11 cellular contexts compared by ENCODE assay signal in genomic region chr15:68504721-68505090, GRCh38.
DNase-seq lines count a peak whose midpoint lies in the region; ATAC-seq, FAIRE-seq and TF ChIP-seq lines count a peak whose summit lies in the region.
"Had no signal": no experiment of that assay in that cellular context is flagged by ENCODE, and none has a peak within 500 bp of the region (broad histone marks: within the 10 kb centered on the region; RNA-seq: fewer than 3 reads in every experiment).

No MANE protein-coding gene starts in this region.

- H3K9me3 Mint-ChIP-seq in GM23338 (peaks cover 7% of the 10 kb centered on the region; the same call in 2 of the 3 replicates), astrocyte (ENCODE audit: unreplicated experiment) (peaks cover 8% of the 10 kb centered on the region)
- no peaks in the 10 kb centered on the region for H3K9me3 Mint-ChIP-seq in naive thymus-derived CD8-positive, alpha-beta T cell

- H3K4me3 Mint-ChIP-seq in GM23338 (no peak overlapping the region), astrocyte (ENCODE audit: unreplicated experiment) (peak overlapping the region; percentile 4)
- peak overlapping the region in 8 of 10 donors; percentile 29 to 71 (median 50) for H3K4me3 Mint-ChIP-seq in naive thymus-derived CD8-positive, alpha-beta T cell

- H3K27ac ChIP-seq in GM23338 (ENCODE audit: low read depth) = no peak overlapping the region
- H3K27ac ChIP-seq in astrocyte (ENCODE audit: low read depth, low read length) = no peak overlapping the region

- no peaks in the 10 kb centered on the region for H3K36me3 Mint-ChIP-seq in GM23338 (ENCODE audit: low read depth)
- peaks cover 3% of the 10 kb centered on the region for H3K36me3 Mint-ChIP-seq in astrocyte (ENCODE audit: low read depth, unreplicated experiment)
- no peaks in the 10 kb centered on the region for H3K36me3 Mint-ChIP-seq in naive thymus-derived CD8-positive, alpha-beta T cell

- no peaks in the 10 kb centered on the region for H3K9me3 ChIP-seq in astrocyte (ENCODE audit: insufficient read depth, low read depth, low read length)

- TF ChIP-seq CTCF in GM23338 (conservative IDR thresholded peaks at IDR 0.05; ENCODE audit: low read depth in 2 of 2) (no peak), astrocyte (IDR thresholded peaks at IDR 0.05; ENCODE audit: insufficient read depth, low read depth, low read length) (no peak)

- H3K27me3 ChIP-seq in GM23338 (ENCODE audit: insufficient read depth) (no peaks in the 10 kb centered on the region), astrocyte (ENCODE audit: insufficient read depth, low read length) (no peaks in the 10 kb centered on the region)

- H3K9me2 ChIP-seq in GM23338 (ENCODE audit: insufficient read depth) = peaks cover 3% of the 10 kb centered on the region; the same call in 1 of the 2 replicates

- H3K4me1 Mint-ChIP-seq in GM23338 (peaks cover 17% of the 10 kb centered on the region), astrocyte (ENCODE audit: low read depth, unreplicated experiment) (peaks cover 30% of the 10 kb centered on the region)
- H3K4me1 Mint-ChIP-seq in naive thymus-derived CD8-positive, alpha-beta T cell = peaks cover 0 to 11% (median 7%) of the 10 kb centered on the region in 4 donors

- peaks cover 11% of the 10 kb centered on the region for H3K4me1 ChIP-seq in GM23338 (ENCODE audit: insufficient read depth)
- peaks cover 24% of the 10 kb centered on the region for H3K4me1 ChIP-seq in astrocyte (ENCODE audit: insufficient read depth, low read length)

- H4K20me1 ChIP-seq in GM23338 (replicated peaks; ENCODE audit: insufficient read depth) (no peaks in the 10 kb centered on the region), astrocyte (ENCODE audit: insufficient read depth, low read length) (no peaks in the 10 kb centered on the region)

- FAIRE-seq in astrocyte (lab: Jason Lieb, UNC) = no peak

- H3K27ac Mint-ChIP-seq in GM23338 (no peak overlapping the region), astrocyte (ENCODE audit: unreplicated experiment) (peak overlapping the region; percentile 41)
- peak overlapping the region in 2 of 10 donors; percentile 32 to 53 for H3K27ac Mint-ChIP-seq in naive thymus-derived CD8-positive, alpha-beta T cell

- POLR2A ChIA-PET in naive thymus-derived CD8-positive, alpha-beta T cell (lab: Charles Lee) = no interaction called here

- peak; percentile 58 for ATAC-seq in GM23338
- ATAC-seq in naive thymus-derived CD8-positive, alpha-beta T cell = no peak
- ATAC-seq in GM21529 (IDR thresholded peaks at IDR 0.05; ENCODE audit: unreplicated experiment) = no peak

- H2AFZ ChIP-seq in GM23338 = peak overlapping the region; percentile 38; the same call in 1 of the 2 replicates
- H2AFZ ChIP-seq in astrocyte (ENCODE audit: low read depth, low read length) = peak overlapping the region; percentile 31

- H3K9ac ChIP-seq in astrocyte (ENCODE audit: low read length) = no peak overlapping the region

- no peaks in the 10 kb centered on the region for H3K79me2 ChIP-seq in GM23338 (replicated peaks; ENCODE audit: insufficient read depth)
- no peaks in the 10 kb centered on the region for H3K79me2 ChIP-seq in astrocyte (ENCODE audit: insufficient read depth, low read length)

- H3K36me3 ChIP-seq in GM23338 (ENCODE audit: insufficient read depth) (no peaks in the 10 kb centered on the region), astrocyte (ENCODE audit: insufficient read depth, low read length) (no peaks in the 10 kb centered on the region)

- H3K4me3 ChIP-seq in GM23338 (no peak overlapping the region), astrocyte (ENCODE audit: insufficient read depth, low read depth, low read length) (no peak overlapping the region)

- H3F3A ChIP-seq in GM23338 (replicated peaks; ENCODE audit: low read depth) = no peaks in the 10 kb centered on the region

- DNase-seq in NCI-H82 (lab: John Stamatoyannopoulos, UW) (peak; percentile 13), NCI-H82 treated with DMSO at 0.1 percent for 48 hours (lab: John Stamatoyannopoulos, UW; ENCODE audit: unreplicated experiment) (no peak), GM23338 (ENCODE audit: low spot score) (no peak), astrocyte (ENCODE audit: low read depth) (no peak), SIG-M5 treated with dmso at 0.1 percent for 504 hours (lab: John Stamatoyannopoulos, UW; ENCODE audit: unreplicated experiment) (no peak), midbrain (lab: John Stamatoyannopoulos, UW) (no peak)
- no peak for DNase-seq in naive thymus-derived CD8-positive, alpha-beta T cell
- DNase-seq: activated T-cell treated with anti-CD3 and anti-CD28 coated beads, Interleukin-2, amount 50 U/mL, for 1 hour; hypothalamus; NCI-H1694 had no signal

- peaks cover 6% of the 10 kb centered on the region for H3K27me3 Mint-ChIP-seq in GM23338 (ENCODE audit: insufficient read depth, low read depth, poor library complexity)
- H3K27me3 Mint-ChIP-seq in astrocyte (ENCODE audit: low read depth, unreplicated experiment) = peaks cover 10% of the 10 kb centered on the region
- peaks cover 0 to 14% (median 6%) of the 10 kb centered on the region in 5 donors for H3K27me3 Mint-ChIP-seq in naive thymus-derived CD8-positive, alpha-beta T cell

- no peak overlapping the region for H3K4me2 ChIP-seq in GM23338
- peak overlapping the region; percentile 55 for H3K4me2 ChIP-seq in astrocyte (ENCODE audit: low read length)

TF ChIP-seq in GM23338, 12 proteins besides CTCF, POLR2A, EP300 and RAD21 (continues in another document):
- TF ChIP-seq, protein P1, sequence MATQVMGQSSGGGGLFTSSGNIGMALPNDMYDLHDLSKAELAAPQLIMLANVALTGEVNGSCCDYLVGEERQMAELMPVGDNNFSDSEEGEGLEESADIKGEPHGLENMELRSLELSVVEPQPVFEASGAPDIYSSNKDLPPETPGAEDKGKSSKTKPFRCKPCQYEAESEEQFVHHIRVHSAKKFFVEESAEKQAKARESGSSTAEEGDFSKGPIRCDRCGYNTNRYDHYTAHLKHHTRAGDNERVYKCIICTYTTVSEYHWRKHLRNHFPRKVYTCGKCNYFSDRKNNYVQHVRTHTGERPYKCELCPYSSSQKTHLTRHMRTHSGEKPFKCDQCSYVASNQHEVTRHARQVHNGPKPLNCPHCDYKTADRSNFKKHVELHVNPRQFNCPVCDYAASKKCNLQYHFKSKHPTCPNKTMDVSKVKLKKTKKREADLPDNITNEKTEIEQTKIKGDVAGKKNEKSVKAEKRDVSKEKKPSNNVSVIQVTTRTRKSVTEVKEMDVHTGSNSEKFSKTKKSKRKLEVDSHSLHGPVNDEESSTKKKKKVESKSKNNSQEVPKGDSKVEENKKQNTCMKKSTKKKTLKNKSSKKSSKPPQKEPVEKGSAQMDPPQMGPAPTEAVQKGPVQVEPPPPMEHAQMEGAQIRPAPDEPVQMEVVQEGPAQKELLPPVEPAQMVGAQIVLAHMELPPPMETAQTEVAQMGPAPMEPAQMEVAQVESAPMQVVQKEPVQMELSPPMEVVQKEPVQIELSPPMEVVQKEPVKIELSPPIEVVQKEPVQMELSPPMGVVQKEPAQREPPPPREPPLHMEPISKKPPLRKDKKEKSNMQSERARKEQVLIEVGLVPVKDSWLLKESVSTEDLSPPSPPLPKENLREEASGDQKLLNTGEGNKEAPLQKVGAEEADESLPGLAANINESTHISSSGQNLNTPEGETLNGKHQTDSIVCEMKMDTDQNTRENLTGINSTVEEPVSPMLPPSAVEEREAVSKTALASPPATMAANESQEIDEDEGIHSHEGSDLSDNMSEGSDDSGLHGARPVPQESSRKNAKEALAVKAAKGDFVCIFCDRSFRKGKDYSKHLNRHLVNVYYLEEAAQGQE (IDR thresholded peaks at IDR 0.05; ENCODE audit: unreplicated experiment) = no peak
- TF ChIP-seq STAT1 (IDR thresholded peaks at IDR 0.05; ENCODE audit: unreplicated experiment) = no peak
- no peak for TF ChIP-seq ZNF114 (CRISPR knock-in tag; IDR thresholded peaks at IDR 0.05)
- TF ChIP-seq JUNB (IDR thresholded peaks at IDR 0.05; ENCODE audit: unreplicated experiment) = no peak
- TF ChIP-seq POLR2AphosphoS5 (IDR thresholded peaks at IDR 0.05; ENCODE audit: low read depth) = no peak
